30 cellular contexts compared by ENCODE assay signal in the genomic region with DNA sequence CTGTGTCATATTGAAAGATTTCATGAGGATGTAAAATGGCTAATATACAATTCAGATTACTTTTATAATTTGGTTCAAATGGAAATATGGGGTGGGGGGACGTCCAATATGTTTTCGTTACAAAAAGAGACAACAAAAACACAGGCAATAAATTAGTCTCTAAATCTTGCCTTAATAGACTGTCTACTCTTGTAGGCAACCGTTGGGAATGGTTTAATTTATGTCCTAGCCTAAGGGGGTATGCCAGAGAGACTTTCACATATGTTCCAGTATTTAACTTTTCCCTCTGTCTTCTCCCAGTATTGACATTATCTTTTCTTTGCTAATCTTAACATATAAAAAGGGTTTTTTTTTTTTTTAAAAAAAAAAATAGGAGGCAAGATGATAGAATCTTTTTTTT. TPM values are rescaled to one million over a fixed set of nuclear protein-coding genes. Genes with fewer than 3 reads are reported as not detected.
"Had no signal": no experiment of that assay in that cellular context is flagged by ENCODE, and none has a peak within 500 bp of the region (broad histone marks: within the 10 kb centered on the region; RNA-seq: fewer than 3 reads in every experiment).

No MANE protein-coding gene starts in this region.

- DNase-seq: Karpas-422, Kasumi-1, MG63, MM.1S, MV-4-11, NCI-H1048, NCI-H1092, NCI-H1105, NCI-H1105 treated with DMSO at 0.1 percent for 48 hours, NCI-H1417 treated with DMSO at 0.1 percent for 48 hours, NCI-H1436, NCI-H1436 treated with DMSO at 0.1 percent for 48 hours, NCI-H146, NCI-H1694, NCI-H1694 treated with DMSO at 0.1 percent for 48 hours, NCI-H187, NCI-H187 treated with DMSO at 0.1 percent for 48 hours, NCI-H1930, NCI-H2081 treated with DMSO at 0.1 percent for 48 hours, NCI-H2107, NCI-H2171, NCI-H2171 treated with DMSO at 0.1 percent for 48 hours, NCI-H2227 treated with DMSO at 0.1 percent for 48 hours, NCI-H226, NCI-H345, NCI-H446, NCI-H446 treated with DMSO at 0.1 percent for 48 hours, NCI-H510A had no signal

- H3K9ac ChIP-seq: KMS-11 had no signal

- H3K9me3 ChIP-seq: MG63 had no signal

- H3K36me3 ChIP-seq: MG63 had no signal

- H3K27ac ChIP-seq: KMS-11 had no signal

- H3K4me3 ChIP-seq: MG63 had no signal

RNA-seq across cellular contexts. Expression of gene LIN7A, which starts 41.5 kb away (rescaled TPM):
- total RNA-seq: MCF 10A had no signal
